ENCODE assay signal across 16 cellular contexts in the genomic region with DNA sequence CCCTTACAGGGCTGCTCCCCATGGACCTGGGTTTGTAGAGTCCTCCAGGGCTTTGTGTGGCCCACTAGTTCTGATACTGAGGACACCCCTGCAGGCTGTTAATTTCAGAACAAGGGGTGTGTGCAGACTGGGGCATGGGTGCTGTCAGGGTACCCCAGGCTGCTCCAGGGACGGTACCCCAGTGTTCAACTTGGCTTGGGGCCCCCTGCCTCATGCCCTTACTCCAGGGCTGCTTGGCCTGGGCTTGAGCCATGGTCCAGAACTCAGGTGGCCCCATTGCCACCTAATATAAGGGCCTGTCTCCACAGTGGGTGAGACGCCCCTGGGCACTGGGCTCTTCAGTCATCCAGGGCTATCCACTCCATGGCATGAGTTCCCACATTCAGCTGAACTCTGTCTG.
DNase-seq lines count a peak whose midpoint lies in the region; ATAC-seq and TF ChIP-seq lines count a peak whose summit lies in the region.
"Had no signal": no experiment of that assay in that cellular context is flagged by ENCODE, and none has a peak within 500 bp of the region (broad histone marks: within the 10 kb centered on the region; RNA-seq: fewer than 3 reads in every experiment).

No MANE protein-coding gene starts in this region.

- ATAC-seq in Right ventricle myocardium inferior: no peak
- ATAC-seq in T-helper 17 cell: no peak
- no peak for ATAC-seq in gastrocnemius medialis

- H3K27me3 ChIP-seq in left ventricle myocardium inferior (ENCODE audit: low read depth) (no peaks in the 10 kb centered on the region), spleen (replicated peaks in 1 of 7) (no peaks in the 10 kb centered on the region), gastrocnemius medialis (no peaks in the 10 kb centered on the region)

- intact Hi-C loops in left ventricle myocardium inferior (cut with micrococcal nuclease): no loop called here
- intact Hi-C loops in Right ventricle myocardium inferior (cut with DNase I): no loop called here
- intact Hi-C loops in spleen (cut with DNase I; ENCODE audit: low total_unique reads): no loop called here
- intact Hi-C loops in gastrocnemius medialis (cut with DNase I; ENCODE audit: low total_unique reads): no loop called here

- no peak for TF ChIP-seq POLR2A in spleen (IDR thresholded peaks at IDR 0.05)
- TF ChIP-seq POLR2A in gastrocnemius medialis (IDR thresholded peaks at IDR 0.05): no peak

- H3K4me1 ChIP-seq in left ventricle myocardium inferior: peaks cover 46% of the 10 kb centered on the region
- H3K4me1 ChIP-seq in spleen: peaks cover 17 to 52% (median 32%) of the 10 kb centered on the region in 6 donors
- peaks cover 28 to 31% of the 10 kb centered on the region in 2 donors for H3K4me1 ChIP-seq in gastrocnemius medialis

- peaks cover 11% of the 10 kb centered on the region for H3K9me3 Mint-ChIP-seq in glutamatergic neuron (ENCODE audit: unreplicated experiment)

- H3K27me3 Mint-ChIP-seq in T-helper 17 cell (no peaks in the 10 kb centered on the region), glutamatergic neuron (ENCODE audit: unreplicated experiment) (peaks cover 6% of the 10 kb centered on the region)
- H3K27me3 Mint-ChIP-seq: activated CD4-positive, alpha-beta memory T cell treated with anti-CD3 and anti-CD28 coated beads, Interleukin-2, amount 10 ng/mL, durations not matched to agents 7 days and 5 days had no signal

- peak overlapping the region; percentile 89 for H3K4me3 ChIP-seq in left ventricle myocardium inferior
- peak overlapping the region in 2 of 8 donors; percentile 83 to 85 for H3K4me3 ChIP-seq in spleen
- peak overlapping the region in 1 of 4 donors; percentile 96 for H3K4me3 ChIP-seq in gastrocnemius medialis

- H3K4me1 Mint-ChIP-seq in T-helper 17 cell: peaks cover 23% of the 10 kb centered on the region
- peaks cover 2% of the 10 kb centered on the region for H3K4me1 Mint-ChIP-seq in glutamatergic neuron (ENCODE audit: low read depth, unreplicated experiment)

- in situ Hi-C loops in gastrocnemius medialis (cut with MboI; ENCODE audit: low sequenced_read_pairs in 4 of 4): no loop called here

- H3K4me3 Mint-ChIP-seq in T-helper 17 cell: peak overlapping the region; percentile 78
- peak overlapping the region; percentile 57 for H3K4me3 Mint-ChIP-seq in glutamatergic neuron (ENCODE audit: unreplicated experiment)

- H3K27ac Mint-ChIP-seq in T-helper 17 cell (no peak overlapping the region), glutamatergic neuron (ENCODE audit: unreplicated experiment) (no peak overlapping the region)

- TF ChIP-seq CTCF in left ventricle myocardium inferior (IDR thresholded peaks at IDR 0.05; ENCODE audit: borderline replicate concordance): no peak
- TF ChIP-seq CTCF in glutamatergic neuron (IDR thresholded peaks at IDR 0.05; ENCODE audit: partially characterized antibody, unreplicated experiment): no peak
- TF ChIP-seq CTCF in spleen (IDR thresholded peaks at IDR 0.05 in 8 of 11, conservative IDR thresholded peaks at IDR 0.05 in 3 of 11): no peak
- no peak for TF ChIP-seq CTCF in gastrocnemius medialis (IDR thresholded peaks at IDR 0.05 in 4 of 5, conservative IDR thresholded peaks at IDR 0.05 in 1 of 5)

- H3K36me3 ChIP-seq in left ventricle myocardium inferior (peaks cover 11% of the 10 kb centered on the region), spleen (peaks cover 0 to 26% (median 9%) of the 10 kb centered on the region in 6 donors), gastrocnemius medialis (peaks cover 0 to 6% of the 10 kb centered on the region in 2 donors)

- H3K9me3 ChIP-seq in left ventricle myocardium inferior (replicated peaks) (no peaks in the 10 kb centered on the region), T-helper 17 cell (ENCODE audit: control insufficient read depth, low read length, poor library complexity, severe bottlenecking) (no peaks in the 10 kb centered on the region), spleen (no peaks in the 10 kb centered on the region), gastrocnemius medialis (no peaks in the 10 kb centered on the region)

- H3K36me3 Mint-ChIP-seq in T-helper 17 cell (ENCODE audit: low read depth) (peaks cover 6% of the 10 kb centered on the region), glutamatergic neuron (ENCODE audit: unreplicated experiment) (no peaks in the 10 kb centered on the region)

- DNase-seq in left ventricle myocardium inferior: no peak
- DNase-seq in Right ventricle myocardium inferior (ENCODE audit: missing footprints): no peak
- DNase-seq in T-helper 17 cell: no peak
- no peak for DNase-seq in glutamatergic neuron
- DNase-seq in spleen: peak; percentile 72
- no peak for DNase-seq in gastrocnemius medialis
- DNase-seq in SW480 (ENCODE audit: low spot score): no peak
- no peak for DNase-seq in iPS-NIHi7 (ENCODE audit: extremely low spot score)
- DNase-seq: activated CD4-positive, alpha-beta memory T cell treated with anti-CD3 and anti-CD28 coated beads, Interleukin-2, amount 10 ng/mL, durations not matched to agents 7 days and 5 days; AML-193; effector CD4-positive, alpha-beta T cell; NCI-H1417; NCI-H774; occipital lobe; stimulated activated CD4-positive, alpha-beta T cell treated with anti-CD3 and anti-CD28 coated beads, Interleukin-1b, Interleukin-23, amount 100 ng/mL, for 48 hours; stimulated activated naive CD4-positive, alpha-beta T cell had no signal

- no peak overlapping the region for H3K27ac ChIP-seq in left ventricle myocardium inferior (replicated peaks)
- H3K27ac ChIP-seq in spleen: peak overlapping the region in 1 of 8 donors; percentile 93
- H3K27ac ChIP-seq in gastrocnemius medialis: peak overlapping the region in 2 of 4 donors; percentile 94

- WGBS in spleen, 5 donors: 86 to 100% (median 98%) methylated on average over 1 to 2 of the region's 2 CpGs
